19 cellular contexts compared by ENCODE assay signal in the genomic region with DNA sequence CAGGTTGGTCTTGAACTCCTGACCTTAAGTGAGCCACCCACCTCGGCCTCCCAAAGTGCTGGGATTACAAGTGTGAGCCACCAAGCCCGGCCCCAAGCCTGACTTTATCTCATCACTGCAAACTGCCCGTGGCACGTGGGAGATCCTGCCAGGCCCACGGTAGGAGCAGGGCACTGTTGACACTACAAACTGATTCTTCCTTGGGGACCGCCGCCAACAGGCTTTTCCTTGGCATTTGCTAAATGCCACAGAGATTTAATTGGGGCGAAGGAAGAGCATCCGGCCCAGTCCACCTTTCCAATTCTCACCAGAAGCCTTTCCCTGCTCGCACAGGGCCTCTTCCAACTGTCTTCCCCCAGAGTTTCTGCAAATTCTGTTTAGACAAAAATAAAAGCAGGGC. TPM values are rescaled to one million over a fixed set of nuclear protein-coding genes. Genes with fewer than 3 reads are reported as not detected.
"Had no signal": no experiment of that assay in that cellular context is flagged by ENCODE, and none has a peak within 500 bp of the region (broad histone marks: within the 10 kb centered on the region; RNA-seq: fewer than 3 reads in every experiment).

No MANE protein-coding gene starts in this region.

- FAIRE-seq: astrocyte had no signal

- DNase-seq: activated CD4-positive, alpha-beta T cell treated with anti-CD3 and anti-CD28 coated beads for 1 hour; activated CD4-positive, alpha-beta T cell treated with anti-CD3 and anti-CD28 coated beads, Interleukin-2, amount 50 U/mL, for 48 hours; activated naive CD4-positive, alpha-beta T cell treated with anti-CD3 and anti-CD28 coated beads for 36 hours; activated naive CD8-positive, alpha-beta T cell treated with anti-CD3 and anti-CD28 coated beads, Interleukin-2, amount 50 U/mL, for 24 hours; effector CD4-positive, alpha-beta T cell; hippocampal formation; left ventricle myocardium superior; occipital lobe; right cardiac atrium; T1000 had no signal

- H3K27ac Mint-ChIP-seq: activated naive CD4-positive, alpha-beta T cell treated with anti-CD3 and anti-CD28 coated beads for 36 hours; activated naive CD8-positive, alpha-beta T cell treated with anti-CD3 and anti-CD28 coated beads, Interleukin-2, amount 50 U/mL, for 24 hours; activated T-helper 17 cell treated with anti-CD3 and anti-CD28 coated beads, Interleukin-2, amount 50 U/mL, for 72 hours had no signal

- H3K36me3 Mint-ChIP-seq: natural killer cell treated with Interleukin-12 subunit alpha and Interleukin-12 subunit beta and Interleukin-15 and Interleukin-18, amount 100 ng/mL, for 72 hours had no signal

- H3K4me1 Mint-ChIP-seq: activated naive CD8-positive, alpha-beta T cell treated with anti-CD3 and anti-CD28 coated beads, Interleukin-2, amount 50 U/mL, for 24 hours; activated T-helper 17 cell treated with anti-CD3 and anti-CD28 coated beads, Interleukin-2, amount 50 U/mL, for 72 hours had no signal

- H3K36me3 ChIP-seq: cardiac muscle cell, esophagus muscularis mucosa, vagina had no signal

- H3K9me3 ChIP-seq: esophagus muscularis mucosa, vagina had no signal

- H3K4me3 ChIP-seq: cardiac muscle cell, coronary artery, esophagus muscularis mucosa, tibial nerve, vagina had no signal

- H3K4me3 Mint-ChIP-seq: activated naive CD4-positive, alpha-beta T cell treated with anti-CD3 and anti-CD28 coated beads for 36 hours; activated naive CD8-positive, alpha-beta T cell treated with anti-CD3 and anti-CD28 coated beads, Interleukin-2, amount 50 U/mL, for 24 hours; activated T-helper 17 cell treated with anti-CD3 and anti-CD28 coated beads, Interleukin-2, amount 50 U/mL, for 72 hours; natural killer cell treated with Interleukin-12 subunit alpha and Interleukin-12 subunit beta and Interleukin-15 and Interleukin-18, amount 100 ng/mL, for 72 hours had no signal

- H3K27ac ChIP-seq: cardiac muscle cell, tibial nerve, vagina had no signal

- ATAC-seq: activated naive CD8-positive, alpha-beta T cell treated with anti-CD3 and anti-CD28 coated beads, Interleukin-2, amount 50 U/mL, for 24 hours; activated T-helper 17 cell treated with anti-CD3 and anti-CD28 coated beads, Interleukin-2, amount 50 U/mL, for 72 hours; left ventricle myocardium superior; natural killer cell treated with Interleukin-12 subunit alpha and Interleukin-12 subunit beta and Interleukin-15 and Interleukin-18, amount 100 ng/mL, for 72 hours; right cardiac atrium had no signal

- H3K27me3 Mint-ChIP-seq: activated naive CD8-positive, alpha-beta T cell treated with anti-CD3 and anti-CD28 coated beads, Interleukin-2, amount 50 U/mL, for 24 hours; natural killer cell treated with Interleukin-12 subunit alpha and Interleukin-12 subunit beta and Interleukin-15 and Interleukin-18, amount 100 ng/mL, for 72 hours; progenitor cell of endocrine pancreas had no signal

- H3K9me3 Mint-ChIP-seq: activated naive CD4-positive, alpha-beta T cell treated with anti-CD3 and anti-CD28 coated beads for 36 hours; activated naive CD8-positive, alpha-beta T cell treated with anti-CD3 and anti-CD28 coated beads, Interleukin-2, amount 50 U/mL, for 24 hours; activated T-helper 17 cell treated with anti-CD3 and anti-CD28 coated beads, Interleukin-2, amount 50 U/mL, for 72 hours; natural killer cell treated with Interleukin-12 subunit alpha and Interleukin-12 subunit beta and Interleukin-15 and Interleukin-18, amount 100 ng/mL, for 72 hours had no signal

- H3K27me3 ChIP-seq: cardiac muscle cell, esophagus muscularis mucosa, tibial nerve, vagina had no signal

RNA-seq across cellular contexts. Expression of a gene that starts 45.1 kb away (rescaled TPM):
- total RNA-seq: activated naive CD4-positive, alpha-beta T cell treated with anti-CD3 and anti-CD28 coated beads for 36 hours; esophagus muscularis mucosa; left ventricle myocardium superior; right cardiac atrium; vagina had no signal
